11 cellular contexts compared by ENCODE assay signal in genomic region chr22:20946080-20946986, GRCh38. TPM values are rescaled to one million over a fixed set of nuclear protein-coding genes. Genes with fewer than 3 reads are reported as not detected.
DNase-seq lines count a peak whose midpoint lies in the region; ATAC-seq and TF ChIP-seq lines count a peak whose summit lies in the region.
"Had no signal": no experiment of that assay in that cellular context is flagged by ENCODE, and none has a peak within 500 bp of the region (broad histone marks: within the 10 kb centered on the region; RNA-seq: fewer than 3 reads in every experiment).

No MANE protein-coding gene starts in this region.

- peaks cover 36 to 51% of the 10 kb centered on the region in 2 donors for H3K4me1 Mint-ChIP-seq in effector memory CD8-positive, alpha-beta T cell (ENCODE audit: low read depth in 2 of 2)
- peaks cover 36 to 83% (median 78%) of the 10 kb centered on the region in 4 donors for H3K4me1 Mint-ChIP-seq in naive thymus-derived CD8-positive, alpha-beta T cell

- peak overlapping the region; percentile 35 to 72 for H3K27ac Mint-ChIP-seq in effector memory CD8-positive, alpha-beta T cell
- H3K27ac Mint-ChIP-seq in naive thymus-derived CD8-positive, alpha-beta T cell = peak overlapping the region in 7 of 10 donors; percentile 24 to 68 (median 41)

- no peak overlapping the region for H3K4me2 ChIP-seq in DND-41 (ENCODE audit: insufficient read depth, low read length)

- peaks cover 82% of the 10 kb centered on the region for H3K36me3 ChIP-seq in DND-41 (ENCODE audit: insufficient read depth, low read length)

- no peaks in the 10 kb centered on the region for H3K9me3 Mint-ChIP-seq in effector memory CD8-positive, alpha-beta T cell
- no peaks in the 10 kb centered on the region for H3K9me3 Mint-ChIP-seq in naive thymus-derived CD8-positive, alpha-beta T cell
- H3K9me3 Mint-ChIP-seq: central memory CD8-positive, alpha-beta T cell had no signal

- no peaks in the 10 kb centered on the region for H3K27me3 ChIP-seq in DND-41 (ENCODE audit: insufficient read depth, low read length, poor library complexity)
- H3K27me3 ChIP-seq: gastrocnemius medialis had no signal

- TF ChIP-seq CTCF in DND-41 (IDR thresholded peaks at IDR 0.05; ENCODE audit: borderline replicate concordance, extremely low read depth, low read length, poor library complexity, severe bottlenecking) = no peak

- H3K36me3 Mint-ChIP-seq in effector memory CD8-positive, alpha-beta T cell (ENCODE audit: insufficient read depth) = peaks cover 35% of the 10 kb centered on the region
- peaks cover 0 to 53% (median 3%) of the 10 kb centered on the region in 3 donors for H3K36me3 Mint-ChIP-seq in naive thymus-derived CD8-positive, alpha-beta T cell

- ATAC-seq in DND-41 (ENCODE audit: insufficient read depth, low read depth) = no peak
- no peak for ATAC-seq in effector memory CD8-positive, alpha-beta T cell (replicated peaks)
- ATAC-seq in naive thymus-derived CD8-positive, alpha-beta T cell = no peak
- ATAC-seq: gastrocnemius medialis, mucosa of descending colon had no signal

- no peaks in the 10 kb centered on the region for H3K9me3 ChIP-seq in DND-41 (ENCODE audit: insufficient read depth, low read length, severe bottlenecking)
- H3K9me3 ChIP-seq: gastrocnemius medialis, mucosa of descending colon had no signal

- H3K79me2 ChIP-seq in DND-41 (ENCODE audit: insufficient read depth, low read length) = peaks cover 97% of the 10 kb centered on the region

- H4K20me1 ChIP-seq in DND-41 (ENCODE audit: insufficient read depth, low read length) = peaks cover 94% of the 10 kb centered on the region

- H3K27ac ChIP-seq in DND-41 (ENCODE audit: low read length) = peak overlapping the region; percentile 19; the same call in 1 of the 2 replicates

- no peak for DNase-seq in DND-41
- peak; percentile 70 for DNase-seq in M059J (ENCODE audit: low read depth)
- DNase-seq in effector memory CD8-positive, alpha-beta T cell = no peak
- DNase-seq in naive thymus-derived CD8-positive, alpha-beta T cell = no peak
- DNase-seq in HuH-7.5 (ENCODE audit: low spot score) = no peak
- DNase-seq in stimulated activated CD4-positive, alpha-beta T cell treated with anti-CD3 and anti-CD28 coated beads, Interleukin-4, amount 100 ng/mL, for 4 hours = no peak
- no peak for DNase-seq in NCI-H1694 treated with DMSO at 0.1 percent for 48 hours (lab: John Stamatoyannopoulos, UW)
- DNase-seq: gastrocnemius medialis; stimulated activated CD4-positive, alpha-beta T cell treated with anti-CD3 and anti-CD28 coated beads, Interleukin-12 subunit alpha, Interleukin-12 subunit beta, amount 100 ng/mL, for 4 hours had no signal

- H3K4me3 ChIP-seq in DND-41 (ENCODE audit: low read depth in 1 of 2, low read length in 2 of 2) = no peak overlapping the region
- H3K4me3 ChIP-seq: gastrocnemius medialis, mucosa of descending colon had no signal

- POLR2A ChIA-PET in naive thymus-derived CD8-positive, alpha-beta T cell (lab: Charles Lee) = no interaction called here

- no peak overlapping the region for H3K9ac ChIP-seq in DND-41 (ENCODE audit: low read depth, low read length)

- no peaks in the 10 kb centered on the region for H3K4me1 ChIP-seq in DND-41 (ENCODE audit: insufficient read depth, low read length)

- no peak overlapping the region for H2AFZ ChIP-seq in DND-41 (ENCODE audit: low read depth, low read length)

- no peaks in the 10 kb centered on the region for H3K27me3 Mint-ChIP-seq in effector memory CD8-positive, alpha-beta T cell
- no peaks in the 10 kb centered on the region for H3K27me3 Mint-ChIP-seq in naive thymus-derived CD8-positive, alpha-beta T cell
- H3K27me3 Mint-ChIP-seq: central memory CD8-positive, alpha-beta T cell had no signal

- H3K4me3 Mint-ChIP-seq in effector memory CD8-positive, alpha-beta T cell = no peak overlapping the region
- peak overlapping the region in 1 of 10 donors; percentile 9 for H3K4me3 Mint-ChIP-seq in naive thymus-derived CD8-positive, alpha-beta T cell
- H3K4me3 Mint-ChIP-seq: central memory CD8-positive, alpha-beta T cell had no signal

RNA-seq across cellular contexts. Expression of gene AIFM3, which starts 20.7 kb away (rescaled TPM):
- 0.10 and 0.47 TPM in 2 replicates for total RNA-seq in M059J (2014; rRNA removed; shearing (Covaris generic))
- 1 to 10 TPM in 1 of 2 experiments, under 1 TPM in 1; 0.47 to 1.3 TPM for total RNA-seq in naive thymus-derived CD8-positive, alpha-beta T cell
- polyA plus RNA-seq in naive thymus-derived CD8-positive, alpha-beta T cell = under 1 TPM; 0.16 to 0.53 (median 0.32) TPM

RNA-seq across cellular contexts. Expression of gene CRKL, which starts 29.1 kb away (rescaled TPM):
- 32.8 and 43.9 TPM in 2 replicates for total RNA-seq in M059J (2014; rRNA removed; shearing (Covaris generic))
- 10 to 100 TPM; 75.1 to 79.0 TPM for total RNA-seq in naive thymus-derived CD8-positive, alpha-beta T cell
- 10 to 100 TPM; 39.0 to 53.8 (median 40.1) TPM for polyA plus RNA-seq in naive thymus-derived CD8-positive, alpha-beta T cell

RNA-seq across cellular contexts. Expression of gene LZTR1, which starts 35.8 kb away (rescaled TPM):
- total RNA-seq in M059J (2014; rRNA removed; shearing (Covaris generic)) = 13.0 and 14.0 TPM in 2 replicates
- total RNA-seq in naive thymus-derived CD8-positive, alpha-beta T cell = 100 to 1,000 TPM in 1 of 2 experiments, 10 to 100 TPM in 1; 92.9 to 103 TPM
- 10 to 100 TPM in 2 of 3 donors, 1 to 10 TPM in 1; 8.6 to 14.5 (median 12.3) TPM for polyA plus RNA-seq in naive thymus-derived CD8-positive, alpha-beta T cell

RNA-seq across cellular contexts. Expression of gene THAP7, which starts 55.6 kb away (rescaled TPM):
- total RNA-seq in M059J (2014; rRNA removed; shearing (Covaris generic)) = 50.2 and 52.6 TPM in 2 replicates
- total RNA-seq in naive thymus-derived CD8-positive, alpha-beta T cell = 10 to 100 TPM; 68.5 to 70.5 TPM
- polyA plus RNA-seq in naive thymus-derived CD8-positive, alpha-beta T cell = 10 to 100 TPM; 31.7 to 55.5 (median 41.1) TPM
